Comparison of ENCODE assay signal across 8 cellular contexts in genomic region chr16:66894948-66895696, GRCh38. TPM values are rescaled to one million over a fixed set of nuclear protein-coding genes. Genes with fewer than 3 reads are reported as not detected.
DNase-seq lines count a peak whose midpoint lies in the region; ATAC-seq and TF ChIP-seq lines count a peak whose summit lies in the region.

No MANE protein-coding gene starts in this region.

- H3K9me3 ChIP-seq in IMR-90 (ENCODE audit: control insufficient read depth, insufficient read depth, low read length), result no peaks in the 10 kb centered on the region
- H3K9me3 ChIP-seq in parathyroid adenoma (ENCODE audit: control insufficient read depth, low read length), result no peaks in the 10 kb centered on the region

- H3K27me3 ChIP-seq in IMR-90 (ENCODE audit: control insufficient read depth, insufficient read depth, low read length) (no peaks in the 10 kb centered on the region), parathyroid adenoma (ENCODE audit: control insufficient read depth, insufficient read depth, low read length) (no peaks in the 10 kb centered on the region)

- H2BK5ac ChIP-seq in IMR-90 (ENCODE audit: low read depth, low read length, poor library complexity, severe bottlenecking), result no peak overlapping the region

- dilution Hi-C loops in IMR-90 (cut with HindIII; ENCODE audit: low sequenced_read_pairs, unreplicated experiment), result no loop called here

- ATAC-seq in IMR-90 (ENCODE audit: low read depth) (peak; percentile 85), HG03025 (IDR thresholded peaks at IDR 0.05; ENCODE audit: low FRiP score, unreplicated experiment) (no peak)

- H2BK20ac ChIP-seq in IMR-90 (ENCODE audit: low read depth, low read length), result no peak overlapping the region

- peak; percentile 99 for TF ChIP-seq RAD21 in IMR-90 (IDR thresholded peaks at IDR 0.05; ENCODE audit: low read length)

- H4K8ac ChIP-seq in IMR-90 (ENCODE audit: low read depth in 2 of 2, low read length in 2 of 2), result peak overlapping the region in 1 of 2 experiments; percentile 47; a peak in 1 of 4 replicates

- H3K79me1 ChIP-seq in IMR-90 (ENCODE audit: low read depth in 1 of 2, low read length in 2 of 2), result no peaks in the 10 kb centered on the region

- H2BK120ac ChIP-seq in IMR-90 (ENCODE audit: low read depth, low read length), result peak overlapping the region; percentile 60; the same call in 1 of the 2 replicates

- WGBS in IMR-90 (ENCODE audit: extremely low coverage in 2 of 2, insufficient read length in 1 of 2), 2 experiments, result 26% methylated on average over 7 of the region's 11 CpGs; no CpG with 5 or more reads in 1 of the 2 experiments

- H4K20me1 ChIP-seq in IMR-90 (ENCODE audit: insufficient read depth, low read length), result no peaks in the 10 kb centered on the region

- peak overlapping the region; percentile 43; the same call in 1 of the 2 replicates for H4K91ac ChIP-seq in IMR-90 (ENCODE audit: insufficient read depth, low read depth, low read length)

- no peak overlapping the region for H3K4me3 ChIP-seq in IMR-90 (ENCODE audit: insufficient read depth, low read depth, low read length)
- no peak overlapping the region for H3K4me3 ChIP-seq in parathyroid adenoma (ENCODE audit: low read depth, low read length)

- H2AFZ ChIP-seq in IMR-90 (replicated peaks; ENCODE audit: low read length, poor library complexity) (peak overlapping the region; percentile 85), parathyroid adenoma (peak overlapping the region; percentile 65)

- H3K56ac ChIP-seq in IMR-90 (ENCODE audit: extremely low read depth, insufficient read depth, low read length), result no peak overlapping the region

- peaks cover 6% of the 10 kb centered on the region for H3K79me2 ChIP-seq in parathyroid adenoma

- peak overlapping the region; percentile 59 for H3K4ac ChIP-seq in IMR-90 (ENCODE audit: low read depth, low read length)

- peak overlapping the region; percentile 52 for H2AK9ac ChIP-seq in IMR-90 (replicated peaks; ENCODE audit: low read depth, low read length, poor library complexity)

- POLR2A ChIA-PET in IMR-90 (lab: Charles Lee; ENCODE audit: unreplicated experiment) (interaction anchor here (0.9 kb wide), 1 partner anchor 33 kb away, joined by 3 read pairs; no protein-coding TSS in a partner anchor), RWPE1 (lab: Yijun Ruan, JAX; ENCODE audit: low non-redundant PET) (no interaction called here)

- no peak overlapping the region for H3K4me3 Mint-ChIP-seq in activated naive CD4-positive, alpha-beta T cell treated with anti-CD3 and anti-CD28 coated beads for 36 hours

- no peak overlapping the region for H3K23ac ChIP-seq in IMR-90 (ENCODE audit: low read depth, low read length)

- no peak overlapping the region for H3K27ac Mint-ChIP-seq in activated naive CD4-positive, alpha-beta T cell treated with anti-CD3 and anti-CD28 coated beads for 36 hours

- peak; percentile 59; the same call in 1 of the 2 replicates for TF ChIP-seq POLR2A in IMR-90 (IDR thresholded peaks at IDR 0.05; ENCODE audit: low read depth, low read length)

- H3K4me1 ChIP-seq in IMR-90 (ENCODE audit: control insufficient read depth, insufficient read depth, low read length) (peaks cover 15% of the 10 kb centered on the region), parathyroid adenoma (peaks cover 13% of the 10 kb centered on the region)

- no peak overlapping the region for H3K14ac ChIP-seq in IMR-90 (replicated peaks; ENCODE audit: low read depth, low read length)

- H3K36me3 ChIP-seq in IMR-90 (ENCODE audit: control insufficient read depth, insufficient read depth, low read length) (peaks cover 4% of the 10 kb centered on the region; the same call in 1 of the 2 replicates), parathyroid adenoma (ENCODE audit: control insufficient read depth, insufficient read depth, low read length) (no peaks in the 10 kb centered on the region)

- H3K9ac ChIP-seq in IMR-90 (ENCODE audit: low read depth, low read length), result no peak overlapping the region
- H3K9ac ChIP-seq in parathyroid adenoma, result no peak overlapping the region

- no peak overlapping the region for H2BK15ac ChIP-seq in IMR-90 (ENCODE audit: low read depth, low read length)

- BruUV-seq in IMR-90 (replicated peaks; lab: Mats Ljungman, UMichigan), result no TSS peak

- in situ Hi-C loops in IMR-90 (cut with MboI; ENCODE audit: low sequenced_read_pairs), result loop anchor here (5.0 kb wide), 1 partner anchor 37 kb away; the partner anchor contains the start of gene CIAO2B

- TF ChIP-seq CTCF in IMR-90 (conservative IDR thresholded peaks at IDR 0.05; ENCODE audit: low read depth, low read length) (peak; percentile 98), RWPE1 (conservative IDR thresholded peaks at IDR 0.05; ENCODE audit: low read depth) (peak; percentile 87), parathyroid adenoma (IDR thresholded peaks at IDR 0.05) (peak; percentile 91)

- H3K4me2 ChIP-seq in IMR-90 (ENCODE audit: low read depth, low read length) (no peak overlapping the region), parathyroid adenoma (ENCODE audit: low read length) (no peak overlapping the region)

- intact Hi-C loops in IMR-90 (cut with micrococcal nuclease), result loop anchor here (1.0 to 10.0 kb wide), 4 partner anchors 32 to 260 kb away; partner anchors contain the start of genes B3GNT9, CES2, CIAO2B and FBXL8
- intact Hi-C loops in activated naive CD4-positive, alpha-beta T cell treated with anti-CD3 and anti-CD28 coated beads for 36 hours (cut with micrococcal nuclease), result loop anchor here (1.0 to 2.0 kb wide), 4 partner anchors 33 to 120 kb away; no protein-coding TSS in a partner anchor

- no peaks in the 10 kb centered on the region for H3K27me3 Mint-ChIP-seq in activated naive CD4-positive, alpha-beta T cell treated with anti-CD3 and anti-CD28 coated beads for 36 hours (ENCODE audit: low read depth)

- H3K9me3 Mint-ChIP-seq in activated naive CD4-positive, alpha-beta T cell treated with anti-CD3 and anti-CD28 coated beads for 36 hours, result no peaks in the 10 kb centered on the region

- no peak overlapping the region for H3K18ac ChIP-seq in IMR-90 (ENCODE audit: low read depth, low read length)

- peaks cover 3% of the 10 kb centered on the region for H3K36me3 Mint-ChIP-seq in activated naive CD4-positive, alpha-beta T cell treated with anti-CD3 and anti-CD28 coated beads for 36 hours (ENCODE audit: low read depth)

- peak overlapping the region; percentile 33; the same call in 1 of the 2 replicates for H2AK5ac ChIP-seq in IMR-90 (ENCODE audit: low read depth, low read length)

- no peak overlapping the region for H3K27ac ChIP-seq in IMR-90 (ENCODE audit: insufficient read depth, low read length)
- peak overlapping the region; percentile 70 for H3K27ac ChIP-seq in RWPE1
- no peak overlapping the region for H3K27ac ChIP-seq in parathyroid adenoma

- CTCF ChIA-PET in IMR-90 (lab: Yijun Ruan, JAX), result interaction anchor here (0.8 to 1.8 kb wide), 7 partner anchors 9 to 64 kb away, joined by 3 to 20 read pairs (median 4); partner anchors contain the start of genes PDP2 and RRAD
- CTCF ChIA-PET in RWPE1 (lab: Yijun Ruan, JAX), result interaction anchor here (0.6 to 2.2 kb wide), 29 partner anchors 9 to 461 kb away, joined by 3 to 23 read pairs (median 5); partner anchors contain the start of genes CDH16, CIAO2B and PDP2
- CTCF ChIA-PET in activated naive CD4-positive, alpha-beta T cell treated with anti-CD3 and anti-CD28 coated beads for 36 hours (lab: Charles Lee), result interaction anchor here (0.6 to 6.9 kb wide), 14 partner anchors 10 to 172 kb away, joined by 3 to 44 read pairs (median 4); partner anchors contain the start of genes CDH16 and PDP2

- H3K9me1 ChIP-seq in IMR-90 (ENCODE audit: insufficient read depth, low read length), result peaks cover 12% of the 10 kb centered on the region

- no peak overlapping the region for H4K5ac ChIP-seq in IMR-90 (ENCODE audit: low read depth, low read length)

- H3K4me1 Mint-ChIP-seq in activated naive CD4-positive, alpha-beta T cell treated with anti-CD3 and anti-CD28 coated beads for 36 hours (ENCODE audit: low read depth), result peaks cover 8% of the 10 kb centered on the region

- DNase-seq in SIG-M5 treated with dmso at 0.1 percent for 504 hours (lab: John Stamatoyannopoulos, UW; ENCODE audit: unreplicated experiment), result peak; percentile 57
- no peak for DNase-seq in SIG-M5 (lab: John Stamatoyannopoulos, UW)
- peak; percentile 76 for DNase-seq in IMR-90
- DNase-seq in RWPE1 (ENCODE audit: low spot score), result peak; percentile 67
- peak; percentile 81 for DNase-seq in activated naive CD4-positive, alpha-beta T cell treated with anti-CD3 and anti-CD28 coated beads for 36 hours
- peak; percentile 57 for DNase-seq in foreskin melanocyte

TF ChIP-seq in IMR-90, 13 proteins besides CTCF, POLR2A, EP300 and RAD21 (continues in another document):
- peak; percentile 33; the same call in 1 of the 2 replicates for TF ChIP-seq MAZ (IDR thresholded peaks at IDR 0.05; ENCODE audit: borderline replicate concordance, low read depth, low read length)

RNA-seq across cellular contexts. Expression of gene PDP2, which starts 14.8 kb away (rescaled TPM):
- total RNA-seq in IMR-90 (2012; rRNA removed), result 12.5 and 16.8 TPM in 2 replicates
- polyA plus RNA-seq in IMR-90 (2012; rRNA removed), result 5.3 and 5.7 TPM in 2 replicates
- polyA plus RNA-seq in IMR-90 (2012; cell fraction: cytosol; rRNA removed), result 2.9 and 5.3 TPM in 2 replicates
- polyA plus RNA-seq in IMR-90 (2012; cell fraction: nucleus; rRNA removed; ENCODE audit: low replicate concordance), result 4.6 and 5.2 TPM in 2 replicates
- 10 to 100 TPM; 18.8 to 20.6 TPM for total RNA-seq in activated naive CD4-positive, alpha-beta T cell treated with anti-CD3 and anti-CD28 coated beads for 36 hours

RNA-seq across cellular contexts. Expression of gene CDH16, which starts 23.6 kb away (rescaled TPM):
- total RNA-seq in IMR-90 (2012; rRNA removed), result not detected in 2 replicates
- not detected in 2 replicates for polyA plus RNA-seq in IMR-90 (2012; rRNA removed)
- polyA plus RNA-seq in IMR-90 (2012; cell fraction: cytosol; rRNA removed), result not detected in 2 replicates
- not detected in 2 replicates for polyA plus RNA-seq in IMR-90 (2012; cell fraction: nucleus; rRNA removed; ENCODE audit: low replicate concordance)
- not detected for total RNA-seq in activated naive CD4-positive, alpha-beta T cell treated with anti-CD3 and anti-CD28 coated beads for 36 hours

RNA-seq across cellular contexts. Expression of gene RRAD, which starts 30.2 kb away (rescaled TPM):
- total RNA-seq in IMR-90 (2012; rRNA removed), result 1.3 and 1.4 TPM in 2 replicates
- 2.1 and 2.9 TPM in 2 replicates for polyA plus RNA-seq in IMR-90 (2012; rRNA removed)
- 1.3 and 11.2 TPM in 2 replicates for polyA plus RNA-seq in IMR-90 (2012; cell fraction: cytosol; rRNA removed)
- polyA plus RNA-seq in IMR-90 (2012; cell fraction: nucleus; rRNA removed; ENCODE audit: low replicate concordance), result 25.0 and 37.4 TPM in 2 replicates
- under 1 TPM in 1 of 2 experiments, not detected in 1; 0.25 TPM for total RNA-seq in activated naive CD4-positive, alpha-beta T cell treated with anti-CD3 and anti-CD28 coated beads for 36 hours

RNA-seq across cellular contexts. Expression of gene CIAO2B, which starts 39.1 kb away (rescaled TPM):
- total RNA-seq in IMR-90 (2012; rRNA removed), result 148 and 168 TPM in 2 replicates
- polyA plus RNA-seq in IMR-90 (2012; rRNA removed), result 234 and 283 TPM in 2 replicates
- 232 and 454 TPM in 2 replicates for polyA plus RNA-seq in IMR-90 (2012; cell fraction: cytosol; rRNA removed)
- polyA plus RNA-seq in IMR-90 (2012; cell fraction: nucleus; rRNA removed; ENCODE audit: low replicate concordance), result 113 and 168 TPM in 2 replicates
- total RNA-seq in activated naive CD4-positive, alpha-beta T cell treated with anti-CD3 and anti-CD28 coated beads for 36 hours, result 100 to 1,000 TPM; 169 to 173 TPM

RNA-seq across cellular contexts. Expression of gene CES2, which starts 40.2 kb away (rescaled TPM):
- 11.9 and 15.1 TPM in 2 replicates for total RNA-seq in IMR-90 (2012; rRNA removed)
- 23.2 and 24.2 TPM in 2 replicates for polyA plus RNA-seq in IMR-90 (2012; rRNA removed)
- 15.5 and 21.1 TPM in 2 replicates for polyA plus RNA-seq in IMR-90 (2012; cell fraction: cytosol; rRNA removed)
- 45.3 and 69.6 TPM in 2 replicates for polyA plus RNA-seq in IMR-90 (2012; cell fraction: nucleus; rRNA removed; ENCODE audit: low replicate concordance)
- 10 to 100 TPM; 20.0 to 22.0 TPM for total RNA-seq in activated naive CD4-positive, alpha-beta T cell treated with anti-CD3 and anti-CD28 coated beads for 36 hours
